In genomic region chr1:185965870-185966269, GRCh38 we compare ENCODE assay signal across 25 cellular contexts.
A peak's percentile ranks its signal among the peaks of the same experiment; 100 is the strongest.
DNase-seq lines count a peak whose midpoint lies in the region; ATAC-seq, FAIRE-seq and TF ChIP-seq lines count a peak whose summit lies in the region.
"Had no signal": no experiment of that assay in that cellular context is flagged by ENCODE, and none has a peak within 500 bp of the region (broad histone marks: within the 10 kb centered on the region; RNA-seq: fewer than 3 reads in every experiment).

No MANE protein-coding gene starts in this region.

- ATAC-seq in GM19452 (IDR thresholded peaks at IDR 0.05; ENCODE audit: unreplicated experiment) (no peak), T-cell (replicated peaks in 1 of 4) (no peak)
- no peak for ATAC-seq in effector memory CD8-positive, alpha-beta T cell (replicated peaks)
- ATAC-seq: activated T-cell treated with anti-CD3 and anti-CD28 coated beads, Interleukin-2, amount 50 U/mL, for 72 hours; body of pancreas; left colon; pancreas; stimulated activated naive CD8-positive, alpha-beta T cell treated with anti-CD3 and anti-CD28 coated beads, Interleukin-15, Interleukin-2, amounts not matched to agents 100 U/mL and 50 U/mL, for 24 hours had no signal

- no peak for TF ChIP-seq CTCF in breast epithelium (IDR thresholded peaks at IDR 0.05)
- TF ChIP-seq CTCF in MCF 10A (IDR thresholded peaks at IDR 0.05; ENCODE audit: unreplicated experiment) = no peak
- TF ChIP-seq CTCF in astrocyte (IDR thresholded peaks at IDR 0.05; ENCODE audit: insufficient read depth, low read depth, low read length) = no peak
- no peak for TF ChIP-seq CTCF in suprapubic skin (IDR thresholded peaks at IDR 0.05)

- H3K23ac ChIP-seq in mesenchymal stem cell (ENCODE audit: low read length in 2 of 2) = no peak overlapping the region

- no peaks in the 10 kb centered on the region for H3K27me3 Mint-ChIP-seq in MCF 10A (ENCODE audit: insufficient read depth, unreplicated experiment)
- H3K27me3 Mint-ChIP-seq in astrocyte (ENCODE audit: low read depth, unreplicated experiment) = no peaks in the 10 kb centered on the region
- H3K27me3 Mint-ChIP-seq in effector memory CD8-positive, alpha-beta T cell = peaks cover 0 to 7% of the 10 kb centered on the region in 2 donors
- H3K27me3 Mint-ChIP-seq in T-cell = peaks cover 8 to 18% of the 10 kb centered on the region in 2 donors

- no peak for TF ChIP-seq POLR2A in breast epithelium (IDR thresholded peaks at IDR 0.05)
- no peak for TF ChIP-seq POLR2A in suprapubic skin (IDR thresholded peaks at IDR 0.05)

- peak; percentile 45 for FAIRE-seq in astrocyte (lab: Jason Lieb, UNC)
- FAIRE-seq: G401.6 had no signal

- no peak overlapping the region for H2BK15ac ChIP-seq in mesenchymal stem cell (ENCODE audit: low read depth, poor library complexity, severe bottlenecking)

- H3K4me1 ChIP-seq in breast epithelium (no peaks in the 10 kb centered on the region), astrocyte (ENCODE audit: insufficient read depth, low read length) (peaks cover 11% of the 10 kb centered on the region), mesenchymal stem cell (ENCODE audit: control insufficient read depth, insufficient read depth, low read depth, low read length) (peaks cover 2% of the 10 kb centered on the region), suprapubic skin (peaks cover 8% of the 10 kb centered on the region)
- H3K4me1 ChIP-seq: body of pancreas, HAP-1, pancreas had no signal

- H3K4me3 Mint-ChIP-seq in MCF 10A (ENCODE audit: unreplicated experiment) (no peak overlapping the region), astrocyte (ENCODE audit: unreplicated experiment) (no peak overlapping the region), T-cell (no peak overlapping the region)
- H3K4me3 Mint-ChIP-seq in effector memory CD8-positive, alpha-beta T cell = no peak overlapping the region
- H3K4me3 Mint-ChIP-seq: activated naive CD8-positive, alpha-beta T cell; activated T-cell treated with anti-CD3 and anti-CD28 coated beads, Interleukin-2, amount 50 U/mL, for 72 hours had no signal

- peak overlapping the region; percentile 48 to 62 for H3K27ac ChIP-seq in breast epithelium
- H3K27ac ChIP-seq in astrocyte (ENCODE audit: low read depth, low read length) = no peak overlapping the region
- no peak overlapping the region for H3K27ac ChIP-seq in mesenchymal stem cell (ENCODE audit: low read length, poor library complexity, severe bottlenecking)
- peak overlapping the region; percentile 27 for H3K27ac ChIP-seq in suprapubic skin
- H3K27ac ChIP-seq: BLaER1, body of pancreas, pancreas, PC-9 had no signal

- no peaks in the 10 kb centered on the region for H3K27me3 ChIP-seq in breast epithelium
- H3K27me3 ChIP-seq in astrocyte (ENCODE audit: insufficient read depth, low read length) = no peaks in the 10 kb centered on the region
- no peaks in the 10 kb centered on the region for H3K27me3 ChIP-seq in mesenchymal stem cell (ENCODE audit: control insufficient read depth in 1 of 2, insufficient read depth in 1 of 2, low read length in 2 of 2)
- H3K27me3 ChIP-seq in suprapubic skin = no peaks in the 10 kb centered on the region
- H3K27me3 ChIP-seq: BLaER1, body of pancreas, pancreas had no signal

- POLR2A ChIA-PET in MCF 10A (lab: Yijun Ruan, JAX) = interaction anchor here (0.7 kb wide), 1 partner anchor 87 kb away, joined by 3 read pairs; no protein-coding TSS in a partner anchor
- POLR2A ChIA-PET in T-cell (lab: Charles Lee) = no interaction called here

- no peaks in the 10 kb centered on the region for H3K79me2 ChIP-seq in astrocyte (ENCODE audit: insufficient read depth, low read length)

- H3K14ac ChIP-seq in mesenchymal stem cell (ENCODE audit: low read length in 2 of 2) = no peak overlapping the region

- H3K9me3 ChIP-seq in breast epithelium (no peaks in the 10 kb centered on the region), astrocyte (ENCODE audit: insufficient read depth, low read depth, low read length) (no peaks in the 10 kb centered on the region), mesenchymal stem cell (ENCODE audit: control insufficient read depth, low read length) (no peaks in the 10 kb centered on the region), suprapubic skin (no peaks in the 10 kb centered on the region)
- H3K9me3 ChIP-seq: BLaER1, body of pancreas, HAP-1, pancreas had no signal

- H3K4me2 ChIP-seq in astrocyte (ENCODE audit: low read length) (no peak overlapping the region), mesenchymal stem cell (ENCODE audit: low read length, poor library complexity, severe bottlenecking) (no peak overlapping the region)
- H3K4me2 ChIP-seq: PC-9 had no signal

- H3K36me3 ChIP-seq in breast epithelium (no peaks in the 10 kb centered on the region), astrocyte (ENCODE audit: insufficient read depth, low read length) (no peaks in the 10 kb centered on the region), mesenchymal stem cell (ENCODE audit: control insufficient read depth in 1 of 2, insufficient read depth in 2 of 2, low read depth in 1 of 2, low read length in 2 of 2) (peaks cover 0 to 34% of the 10 kb centered on the region in 2 experiments), suprapubic skin (no peaks in the 10 kb centered on the region)
- H3K36me3 ChIP-seq: BLaER1, HAP-1, pancreas had no signal

- H3K4ac ChIP-seq in mesenchymal stem cell (ENCODE audit: low read depth in 1 of 2, low read length in 2 of 2) = no peak overlapping the region

- no peak overlapping the region for H2BK120ac ChIP-seq in mesenchymal stem cell (ENCODE audit: low read depth, low read length)

- H3K18ac ChIP-seq in mesenchymal stem cell (ENCODE audit: low read depth in 1 of 2, low read length in 2 of 2) = no peak overlapping the region

- H4K8ac ChIP-seq in mesenchymal stem cell (ENCODE audit: low read length) = no peak overlapping the region

- H3K36me3 Mint-ChIP-seq in MCF 10A (ENCODE audit: insufficient read depth, unreplicated experiment) = no peaks in the 10 kb centered on the region
- no peaks in the 10 kb centered on the region for H3K36me3 Mint-ChIP-seq in astrocyte (ENCODE audit: low read depth, unreplicated experiment)
- no peaks in the 10 kb centered on the region for H3K36me3 Mint-ChIP-seq in effector memory CD8-positive, alpha-beta T cell (ENCODE audit: insufficient read depth)
- no peaks in the 10 kb centered on the region for H3K36me3 Mint-ChIP-seq in T-cell
- H3K36me3 Mint-ChIP-seq: activated naive CD8-positive, alpha-beta T cell had no signal

- H2BK5ac ChIP-seq in mesenchymal stem cell (ENCODE audit: low read depth, low read length, poor library complexity, severe bottlenecking) = no peak overlapping the region

- H3K4me3 ChIP-seq in breast epithelium (no peak overlapping the region), astrocyte (ENCODE audit: insufficient read depth, low read depth, low read length) (no peak overlapping the region), mesenchymal stem cell (ENCODE audit: insufficient read depth in 1 of 2, low read depth in 1 of 2, low read length in 2 of 2) (peak overlapping the region in 1 of 2 experiments; percentile 41), suprapubic skin (no peak overlapping the region)
- H3K4me3 ChIP-seq: BLaER1, body of pancreas, HAP-1, pancreas, PC-9 had no signal

- intact Hi-C loops in breast epithelium (cut with DNase I; ENCODE audit: low total_unique reads) (no loop called here), MCF 10A (cut with micrococcal nuclease) (no loop called here)

- BruUV-seq in MCF 10A (replicated peaks; lab: Mats Ljungman, UMichigan) = no TSS peak

- H3K27ac Mint-ChIP-seq in MCF 10A (ENCODE audit: low read depth, unreplicated experiment) (no peak overlapping the region), astrocyte (ENCODE audit: unreplicated experiment) (peak overlapping the region; percentile 50), T-cell (no peak overlapping the region)
- no peak overlapping the region for H3K27ac Mint-ChIP-seq in effector memory CD8-positive, alpha-beta T cell
- H3K27ac Mint-ChIP-seq: activated naive CD8-positive, alpha-beta T cell; activated T-cell treated with anti-CD3 and anti-CD28 coated beads, Interleukin-2, amount 50 U/mL, for 72 hours had no signal

- H4K91ac ChIP-seq in mesenchymal stem cell (ENCODE audit: low read length) = no peak overlapping the region

- no peaks in the 10 kb centered on the region for H4K20me1 ChIP-seq in astrocyte (ENCODE audit: insufficient read depth, low read length)
- H4K20me1 ChIP-seq: BLaER1 had no signal

- H3K9ac ChIP-seq in astrocyte (ENCODE audit: low read length) = no peak overlapping the region
- H3K9ac ChIP-seq in mesenchymal stem cell (ENCODE audit: low read length) = peak overlapping the region; percentile 93
- H3K9ac ChIP-seq: BLaER1 had no signal

- TF ChIP-seq EP300 in suprapubic skin (IDR thresholded peaks at IDR 0.05) = no peak

- H2AK5ac ChIP-seq in mesenchymal stem cell (ENCODE audit: low read length, severe bottlenecking) = no peak overlapping the region

- H3K9me3 Mint-ChIP-seq in MCF 10A (ENCODE audit: unreplicated experiment) (no peaks in the 10 kb centered on the region), astrocyte (ENCODE audit: unreplicated experiment) (no peaks in the 10 kb centered on the region), T-cell (no peaks in the 10 kb centered on the region)
- no peaks in the 10 kb centered on the region for H3K9me3 Mint-ChIP-seq in effector memory CD8-positive, alpha-beta T cell
- H3K9me3 Mint-ChIP-seq: activated T-cell treated with anti-CD3 and anti-CD28 coated beads, Interleukin-2, amount 50 U/mL, for 72 hours had no signal

- peaks cover 6% of the 10 kb centered on the region for H3K4me1 Mint-ChIP-seq in MCF 10A (ENCODE audit: insufficient read depth, unreplicated experiment)
- peaks cover 44% of the 10 kb centered on the region for H3K4me1 Mint-ChIP-seq in astrocyte (ENCODE audit: low read depth, unreplicated experiment)
- H3K4me1 Mint-ChIP-seq in effector memory CD8-positive, alpha-beta T cell (ENCODE audit: low read depth in 2 of 2) = no peaks in the 10 kb centered on the region
- no peaks in the 10 kb centered on the region for H3K4me1 Mint-ChIP-seq in T-cell

- DNase-seq in breast epithelium (ENCODE audit: low spot score in 2 of 2) (no peak), MCF 10A (ENCODE audit: unreplicated experiment) (no peak), astrocyte (ENCODE audit: low read depth) (no peak), mesenchymal stem cell (no peak), suprapubic skin (ENCODE audit: low spot score in 2 of 2) (no peak), T-cell (no peak)
- DNase-seq in effector memory CD8-positive, alpha-beta T cell = no peak
- DNase-seq: 8988T; activated CD4-positive, CD25-positive, alpha-beta regulatory T cell; activated CD8-positive, alpha-beta memory T cell treated with anti-CD3 and anti-CD28 coated beads for 24 hours; activated T-cell treated with anti-CD3 and anti-CD28 coated beads, Interleukin-2, amount 50 U/mL, for 72 hours; body of pancreas; cortex of kidney; left colon; MM.1S; NCI-H226; pancreas; PC-9; stimulated activated naive CD8-positive, alpha-beta T cell treated with anti-CD3 and anti-CD28 coated beads, Interleukin-15, Interleukin-2, amounts not matched to agents 100 U/mL and 50 U/mL, for 24 hours; T-helper 9 cell had no signal

- H3K79me1 ChIP-seq in mesenchymal stem cell (replicated peaks; ENCODE audit: low read length, poor library complexity, severe bottlenecking) = no peaks in the 10 kb centered on the region

- no peak overlapping the region for H2AFZ ChIP-seq in astrocyte (ENCODE audit: low read depth, low read length)
- no peak overlapping the region for H2AFZ ChIP-seq in mesenchymal stem cell (ENCODE audit: low read depth, low read length)
- H2AFZ ChIP-seq: PC-9 had no signal

- WGBS in mesenchymal stem cell = 95% methylated on average over 1 of the region's 3 CpGs
- 72% methylated on average over 3 of the region's 3 CpGs for WGBS in suprapubic skin

- CTCF ChIA-PET in MCF 10A (lab: Yijun Ruan, JAX) (interaction anchor here (0.8 kb wide), 1 partner anchor 19 kb away, joined by 3 read pairs; no protein-coding TSS in a partner anchor), T-cell (lab: Charles Lee) (no interaction called here)

- no peak overlapping the region for H2BK12ac ChIP-seq in mesenchymal stem cell (ENCODE audit: low read length in 2 of 2)

Comparison
In these comparisons a context has a peak if more than half of its experiments do, and no peak if none do; other contexts are left out.
1. H3K27ac ChIP-seq: peak in breast epithelium (2 of 2) and suprapubic skin (single experiment); none in astrocyte (single experiment) and mesenchymal stem cell (single experiment).